In genomic region chr18:6537468-6537867, GRCh38 we compare ENCODE assay signal across 19 cellular contexts.
DNase-seq lines count a peak whose midpoint lies in the region; ATAC-seq and TF ChIP-seq lines count a peak whose summit lies in the region.
"Had no signal": no experiment of that assay in that cellular context is flagged by ENCODE, and none has a peak within 500 bp of the region (broad histone marks: within the 10 kb centered on the region; RNA-seq: fewer than 3 reads in every experiment).

No MANE protein-coding gene starts in this region.

- H3K36me3 ChIP-seq in body of pancreas (replicated peaks in 1 of 2; ENCODE audit: insufficient read depth in 1 of 2, low read depth in 2 of 2), result no peaks in the 10 kb centered on the region

- ATAC-seq in GM18867 (IDR thresholded peaks at IDR 0.05; ENCODE audit: unreplicated experiment), result peak; percentile 79
- ATAC-seq in GM21529 (IDR thresholded peaks at IDR 0.05; ENCODE audit: unreplicated experiment), result peak; percentile 83
- peak; percentile 91 for ATAC-seq in HG03442 (IDR thresholded peaks at IDR 0.05; ENCODE audit: unreplicated experiment)
- peak; percentile 81 for ATAC-seq in left lobe of liver
- ATAC-seq in HG03571 (IDR thresholded peaks at IDR 0.05; ENCODE audit: unreplicated experiment), result no peak
- no peak for ATAC-seq in GM21619 (IDR thresholded peaks at IDR 0.05; ENCODE audit: unreplicated experiment)
- no peak for ATAC-seq in body of pancreas
- ATAC-seq: left colon had no signal

- no peaks in the 10 kb centered on the region for H3K4me1 Mint-ChIP-seq in glutamatergic neuron (ENCODE audit: low read depth, unreplicated experiment)

- H3K4me3 Mint-ChIP-seq in glutamatergic neuron (ENCODE audit: unreplicated experiment), result no peak overlapping the region

- peaks cover 2% of the 10 kb centered on the region for H3K9me3 Mint-ChIP-seq in glutamatergic neuron (ENCODE audit: unreplicated experiment)

- no peaks in the 10 kb centered on the region for H3K27me3 ChIP-seq in body of pancreas
- H3K27me3 ChIP-seq: testis had no signal

- no peak overlapping the region for H3K27ac Mint-ChIP-seq in glutamatergic neuron (ENCODE audit: unreplicated experiment)

- no peaks in the 10 kb centered on the region for H3K9me3 ChIP-seq in body of pancreas
- H3K9me3 ChIP-seq: testis had no signal

- H3K36me3 Mint-ChIP-seq in glutamatergic neuron (ENCODE audit: unreplicated experiment), result no peaks in the 10 kb centered on the region

- no peaks in the 10 kb centered on the region for H3K27me3 Mint-ChIP-seq in glutamatergic neuron (ENCODE audit: unreplicated experiment)

- intact Hi-C loops in body of pancreas (cut with DNase I), result no loop called here

- no peak overlapping the region for H3K27ac ChIP-seq in body of pancreas
- H3K27ac ChIP-seq: testis had no signal

- no peak for DNase-seq in left lobe of liver (ENCODE audit: low spot score)
- DNase-seq in glutamatergic neuron, result no peak
- no peak for DNase-seq in body of pancreas
- DNase-seq: activated CD4-positive, CD25-positive, alpha-beta regulatory T cell treated with anti-CD3 and anti-CD28 coated beads, Interleukin-2, amount 50 U/mL, for 72 hours; aorta; Calu3; GDM1; HCEC 1CT; left colon; NCI-H1930; NCI-H510A; SIG-M5; stimulated activated CD4-positive, alpha-beta T cell treated with anti-CD3 and anti-CD28 coated beads, Interleukin-4, amount 100 ng/mL, for 24 hours; testis had no signal

- WGBS in body of pancreas, 2 donors, result 55 to 62% methylated on average over 2 of the region's 2 CpGs

- H3K4me3 ChIP-seq in body of pancreas, result no peak overlapping the region
- H3K4me3 ChIP-seq: testis had no signal

- no peaks in the 10 kb centered on the region for H3K4me1 ChIP-seq in body of pancreas

- TF ChIP-seq POLR2A in body of pancreas (IDR thresholded peaks at IDR 0.05), result no peak

- TF ChIP-seq CTCF in glutamatergic neuron (IDR thresholded peaks at IDR 0.05; ENCODE audit: partially characterized antibody, unreplicated experiment), result no peak
- TF ChIP-seq CTCF in body of pancreas (IDR thresholded peaks at IDR 0.05), result no peak

Comparison
In these comparisons a context has a peak if more than half of its experiments do, and no peak if none do; other contexts are left out.
1. ATAC-seq: peak in GM18867 (single experiment), GM21529 (single experiment), HG03442 (single experiment) and left lobe of liver (single experiment); none in HG03571 (single experiment), GM21619 (single experiment) and body of pancreas (single experiment).